19 cellular contexts compared by ENCODE assay signal in genomic region chr6:118042855-118043254, GRCh38.
A peak's percentile ranks its signal among the peaks of the same experiment; 100 is the strongest.
DNase-seq lines count a peak whose midpoint lies in the region; ATAC-seq and TF ChIP-seq lines count a peak whose summit lies in the region.
"Had no signal": no experiment of that assay in that cellular context is flagged by ENCODE, and none has a peak within 500 bp of the region (broad histone marks: within the 10 kb centered on the region; RNA-seq: fewer than 3 reads in every experiment).

No MANE protein-coding gene starts in this region.

- no peaks in the 10 kb centered on the region for H3K27me3 ChIP-seq in right atrium auricular region

- no peak overlapping the region for H3K27ac Mint-ChIP-seq in activated T-cell treated with anti-CD3 and anti-CD28 coated beads, Interleukin-2, amount 50 U/mL, for 24 hours
- H3K27ac Mint-ChIP-seq: B cell, GM23338 had no signal

- H3K36me3 ChIP-seq in right atrium auricular region = no peaks in the 10 kb centered on the region

- H3K4me1 Mint-ChIP-seq in activated T-cell treated with anti-CD3 and anti-CD28 coated beads, Interleukin-2, amount 50 U/mL, for 24 hours (ENCODE audit: low read depth) = no peaks in the 10 kb centered on the region
- H3K4me1 Mint-ChIP-seq: B cell had no signal

- H3K27ac ChIP-seq in right atrium auricular region = no peak overlapping the region

- H3K27me3 Mint-ChIP-seq in activated T-cell treated with anti-CD3 and anti-CD28 coated beads, Interleukin-2, amount 50 U/mL, for 24 hours = peaks cover 15% of the 10 kb centered on the region
- H3K27me3 Mint-ChIP-seq: B cell had no signal

- no peak overlapping the region for H3K4me3 Mint-ChIP-seq in activated T-cell treated with anti-CD3 and anti-CD28 coated beads, Interleukin-2, amount 50 U/mL, for 24 hours
- H3K4me3 Mint-ChIP-seq: B cell, GM23338 had no signal

- no peaks in the 10 kb centered on the region for H3K9me3 Mint-ChIP-seq in activated T-cell treated with anti-CD3 and anti-CD28 coated beads, Interleukin-2, amount 50 U/mL, for 24 hours

- TF ChIP-seq CTCF in right atrium auricular region (IDR thresholded peaks at IDR 0.05) = no peak

- no peak overlapping the region for H3K4me3 ChIP-seq in right atrium auricular region
- H3K4me3 ChIP-seq: GM23338, K562 had no signal

- DNase-seq in Right ventricle myocardium superior (no peak), right atrium auricular region (ENCODE audit: low spot score) (no peak), MV-4-11 (lab: John Stamatoyannopoulos, UW) (peak; percentile 83), myocyte (ENCODE audit: low read depth) (peak; percentile 60), NCI-H1105 (lab: John Stamatoyannopoulos, UW) (no peak), NCI-H1048 (lab: John Stamatoyannopoulos, UW) (no peak)
- no peak for DNase-seq in activated T-cell treated with anti-CD3 and anti-CD28 coated beads, Interleukin-2, amount 50 U/mL, for 24 hours
- DNase-seq: COR-L47, DMS 273 treated with DMSO at 0.1 percent for 48 hours, DND-41, NCI-H1092, NCI-H2081 treated with DMSO at 0.1 percent for 48 hours, SW 1271 had no signal

- no peaks in the 10 kb centered on the region for H3K36me3 Mint-ChIP-seq in activated T-cell treated with anti-CD3 and anti-CD28 coated beads, Interleukin-2, amount 50 U/mL, for 24 hours (ENCODE audit: low read depth)

- ATAC-seq in Right ventricle myocardium superior (ENCODE audit: poor library complexity) (peak; percentile 56), HG02885 (IDR thresholded peaks at IDR 0.05; ENCODE audit: poor library complexity, unreplicated experiment) (peak; percentile 74)
- ATAC-seq: GM23338, HCT116, K562, Panc1 had no signal

- H3K4me1 ChIP-seq in right atrium auricular region = no peaks in the 10 kb centered on the region

- H3K9me3 ChIP-seq in right atrium auricular region = no peaks in the 10 kb centered on the region

- intact Hi-C loops in Right ventricle myocardium superior (cut with DNase I) = no loop called here

Comparison
In these comparisons a context has a peak if more than half of its experiments do, and no peak if none do; other contexts are left out.
1. DNase-seq: peak in MV-4-11 (single experiment) and myocyte (single experiment); none in Right ventricle myocardium superior (single experiment), right atrium auricular region (single experiment), NCI-H1105 (single experiment), NCI-H1048 (single experiment) and activated T-cell treated with anti-CD3 and anti-CD28 coated beads, Interleukin-2, amount 50 U/mL, for 24 hours (single experiment).